In the genomic region with DNA sequence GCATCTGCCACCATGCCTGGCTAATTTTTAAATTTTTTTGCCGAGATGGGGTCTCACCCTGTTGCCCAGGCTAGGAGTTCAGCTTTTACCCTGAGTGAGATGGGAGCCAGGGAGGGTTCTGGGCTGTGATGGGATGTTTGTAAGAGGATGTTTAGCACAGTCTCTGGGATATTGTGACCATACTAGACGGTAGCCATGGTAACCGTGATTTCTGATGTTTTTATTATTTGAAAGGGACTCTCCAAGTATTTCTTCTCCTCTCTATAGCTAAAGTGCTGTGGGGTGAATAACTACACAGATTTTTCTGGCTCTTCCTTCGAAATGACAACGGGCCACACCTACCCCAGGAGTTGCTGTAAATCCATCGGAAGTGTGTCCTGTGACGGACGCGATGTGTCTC, we compare ENCODE assay signal across 22 cellular contexts. TPM values are rescaled to one million over a fixed set of nuclear protein-coding genes. Genes with fewer than 3 reads are reported as not detected.
"Had no signal": no experiment of that assay in that cellular context is flagged by ENCODE, and none has a peak within 500 bp of the region (broad histone marks: within the 10 kb centered on the region; RNA-seq: fewer than 3 reads in every experiment).

No MANE protein-coding gene starts in this region.

- H3K4me3 Mint-ChIP-seq: activated CD8-positive, alpha-beta T cell treated with anti-CD3 and anti-CD28 coated beads for 36 hours; activated naive CD8-positive, alpha-beta T cell treated with anti-CD3 and anti-CD28 coated beads, Interleukin-2, amount 50 U/mL, for 24 hours; T-helper 1 cell treated with Interleukin-12 subunit alpha and Interleukin-12 subunit beta and Interleukin-4 antibody, amounts not matched to agents 30 μg/mL and 1 μg/mL, for 36 hours had no signal

- H3K27ac Mint-ChIP-seq: activated CD8-positive, alpha-beta T cell treated with anti-CD3 and anti-CD28 coated beads for 36 hours; activated naive CD4-positive, alpha-beta T cell treated with anti-CD3 and anti-CD28 coated beads, Interleukin-2, amount 50 U/mL, for 72 hours; activated naive CD8-positive, alpha-beta T cell treated with anti-CD3 and anti-CD28 coated beads, Interleukin-2, amount 50 U/mL, for 24 hours; T-helper 1 cell treated with Interleukin-12 subunit alpha and Interleukin-12 subunit beta and Interleukin-4 antibody, amounts not matched to agents 30 μg/mL and 1 μg/mL, for 36 hours had no signal

- H3K9me3 ChIP-seq: ascending aorta, body of pancreas had no signal

- H3K4me3 ChIP-seq: ascending aorta, body of pancreas, PC-9 had no signal

- H3K27me3 ChIP-seq: ascending aorta, body of pancreas had no signal

- H3K4me1 Mint-ChIP-seq: activated naive CD8-positive, alpha-beta T cell treated with anti-CD3 and anti-CD28 coated beads, Interleukin-2, amount 50 U/mL, for 24 hours had no signal

- H3K4me1 ChIP-seq: ascending aorta, body of pancreas had no signal

- DNase-seq: activated CD4-positive, alpha-beta T cell treated with anti-CD3 and anti-CD28 coated beads for 4 hours; activated CD8-positive, alpha-beta memory T cell treated with anti-CD3 and anti-CD28 coated beads, Interleukin-2, amount 50 U/mL, for 4 hours; activated CD8-positive, alpha-beta T cell treated with anti-CD3 and anti-CD28 coated beads for 36 hours; activated naive CD8-positive, alpha-beta T cell treated with anti-CD3 and anti-CD28 coated beads, Interleukin-2, amount 50 U/mL, for 24 hours; amniotic stem cell; body of pancreas; central memory CD4-positive, alpha-beta T cell; MM.1S; NCI-H1092; NCI-H1930; NCI-H2107; NCI-H446; NCI-H524; PC-9; SHP77 treated with DMSO at 0.1 percent for 48 hours had no signal

- H3K27ac ChIP-seq: ascending aorta, body of pancreas, KMS-11, PC-9 had no signal

- H3K36me3 Mint-ChIP-seq: activated naive CD4-positive, alpha-beta T cell treated with anti-CD3 and anti-CD28 coated beads, Interleukin-2, amount 50 U/mL, for 72 hours had no signal

- H3K36me3 ChIP-seq: ascending aorta had no signal

- H3K9me3 Mint-ChIP-seq: activated CD8-positive, alpha-beta T cell treated with anti-CD3 and anti-CD28 coated beads for 36 hours; activated naive CD4-positive, alpha-beta T cell treated with anti-CD3 and anti-CD28 coated beads, Interleukin-2, amount 50 U/mL, for 72 hours; activated naive CD8-positive, alpha-beta T cell treated with anti-CD3 and anti-CD28 coated beads, Interleukin-2, amount 50 U/mL, for 24 hours; T-helper 1 cell treated with Interleukin-12 subunit alpha and Interleukin-12 subunit beta and Interleukin-4 antibody, amounts not matched to agents 30 μg/mL and 1 μg/mL, for 36 hours had no signal

RNA-seq across cellular contexts. Expression of a gene that starts 10.4 kb away (rescaled TPM):
- total RNA-seq: activated CD8-positive, alpha-beta T cell treated with anti-CD3 and anti-CD28 coated beads for 36 hours; activated naive CD4-positive, alpha-beta T cell treated with anti-CD3 and anti-CD28 coated beads, Interleukin-2, amount 50 U/mL, for 72 hours; ascending aorta; body of pancreas; bronchial epithelial cell; chondrocyte; PC-9; SK-MEL-5 had no signal
